ENCODE assay signal across 8 cellular contexts in the genomic region with DNA sequence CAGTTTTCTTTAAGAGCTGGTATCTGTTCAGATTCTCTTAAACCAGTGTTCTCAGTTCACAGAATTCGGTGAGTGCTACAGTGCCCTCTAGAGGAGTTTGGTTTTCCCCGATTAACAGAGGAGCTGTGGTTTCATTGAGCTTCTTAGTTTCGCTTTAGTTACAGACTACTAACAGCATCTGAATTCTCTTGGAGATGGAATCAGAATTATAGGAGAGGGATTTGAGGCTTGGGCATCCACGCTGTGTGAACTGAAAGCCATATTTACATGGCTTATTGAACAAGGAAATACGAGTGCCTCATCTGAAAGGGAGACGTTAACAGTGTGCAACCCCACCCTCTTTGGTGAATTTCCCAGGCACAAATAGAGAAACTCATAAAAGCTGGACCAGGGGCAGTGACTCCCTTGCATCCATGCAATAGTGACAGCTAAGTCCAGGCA.
DNase-seq lines count a peak whose midpoint lies in the region; TF ChIP-seq lines count a peak whose summit lies in the region.

No MANE protein-coding gene starts in this region.

- H3K27me3 ChIP-seq in GM23248 (replicated peaks; ENCODE audit: insufficient read depth) (no peaks in the 10 kb centered on the region), OCI-LY1 (ENCODE audit: insufficient read depth, low read length) (no peaks in the 10 kb centered on the region), skeletal muscle tissue (ENCODE audit: control insufficient read depth in 3 of 3, insufficient read depth in 3 of 3, low read length in 3 of 3) (no peaks in the 10 kb centered on the region)

- no peaks in the 10 kb centered on the region for H3K79me2 ChIP-seq in GM23248 (ENCODE audit: insufficient read depth)
- no peaks in the 10 kb centered on the region for H3K79me2 ChIP-seq in OCI-LY1 (ENCODE audit: insufficient read depth, low read length)

- H3F3A ChIP-seq in GM23248 (ENCODE audit: insufficient read depth), result no peaks in the 10 kb centered on the region
- H3F3A ChIP-seq in OCI-LY1 (ENCODE audit: insufficient read depth, low read length), result no peaks in the 10 kb centered on the region

- peak overlapping the region; percentile 64 for H3K9ac ChIP-seq in GM23248
- H3K9ac ChIP-seq in OCI-LY1 (ENCODE audit: low read length), result no peak overlapping the region
- H3K9ac ChIP-seq in skeletal muscle tissue (ENCODE audit: low read depth in 1 of 3, low read length in 3 of 3), result peak overlapping the region in 1 of 3 donors; percentile 17

- in situ Hi-C loops in GM23248 (cut with MboI), result no loop called here

- H3K4me3 ChIP-seq in GM23248 (peak overlapping the region; percentile 77), OCI-LY1 (ENCODE audit: low read depth, low read length, poor library complexity, severe bottlenecking) (peak overlapping the region; percentile 56), skeletal muscle tissue (ENCODE audit: low read length in 3 of 3) (peak overlapping the region; percentile 63 to 76 (median 69))
- peak overlapping the region; percentile 47 for H3K4me3 ChIP-seq in Jurkat, Clone E6-1 (ENCODE audit: low read length)

- no peaks in the 10 kb centered on the region for H3K36me3 ChIP-seq in GM23248 (ENCODE audit: low read depth)
- no peaks in the 10 kb centered on the region for H3K36me3 ChIP-seq in OCI-LY1 (ENCODE audit: insufficient read depth, low read length)
- H3K36me3 ChIP-seq in skeletal muscle tissue (ENCODE audit: control insufficient read depth in 3 of 3, insufficient read depth in 3 of 3, low read length in 3 of 3), result no peaks in the 10 kb centered on the region

- peak; percentile 74 for TF ChIP-seq CTCF in OCI-LY1 (IDR thresholded peaks at IDR 0.05; ENCODE audit: low read length)

- no peak overlapping the region for H3K27ac ChIP-seq in GM23248
- no peak overlapping the region for H3K27ac ChIP-seq in OCI-LY1 (ENCODE audit: low read depth, low read length, poor library complexity, severe bottlenecking)
- H3K27ac ChIP-seq in skeletal muscle tissue (ENCODE audit: low read depth, low read length), result no peak overlapping the region

- H4K20me1 ChIP-seq in GM23248 (ENCODE audit: insufficient read depth) (no peaks in the 10 kb centered on the region), OCI-LY1 (ENCODE audit: insufficient read depth, low read length) (no peaks in the 10 kb centered on the region)

- H3K9me2 ChIP-seq in GM23248 (ENCODE audit: insufficient read depth) (no peaks in the 10 kb centered on the region), OCI-LY1 (ENCODE audit: low read depth, low read length) (no peaks in the 10 kb centered on the region)

- WGBS in GM23248 (ENCODE audit: low coverage in 1 of 2, low lambda C conversion rate in 2 of 2, missing lambda C conversion rate in 2 of 2), 2 experiments, result 1 to 2% methylated on average over 6 of the region's 6 CpGs

- DNase-seq in DMS79 treated with DMSO at 0.1 percent for 48 hours (lab: John Stamatoyannopoulos, UW), result peak; percentile 13
- DNase-seq in DMS79 (lab: John Stamatoyannopoulos, UW), result no peak
- peak; percentile 82 for DNase-seq in GM23248
- DNase-seq in Jurkat, Clone E6-1 (ENCODE audit: low read depth, low spot score), result peak; percentile 55
- peak; percentile 32 for DNase-seq in brain pericyte (ENCODE audit: low read depth, low spot score)
- DNase-seq in iPS-NIHi11 (ENCODE audit: low spot score), result peak; percentile 41

- H3K4me2 ChIP-seq in GM23248 (ENCODE audit: unreplicated experiment), result peak overlapping the region; percentile 55
- peak overlapping the region; percentile 64 for H3K4me2 ChIP-seq in OCI-LY1 (ENCODE audit: low read length)

- H2AFZ ChIP-seq in GM23248 (peak overlapping the region; percentile 85), OCI-LY1 (ENCODE audit: low read length) (no peak overlapping the region)

- H3K9me3 ChIP-seq in GM23248 (ENCODE audit: low read depth) (no peaks in the 10 kb centered on the region), OCI-LY1 (ENCODE audit: low read length) (no peaks in the 10 kb centered on the region), skeletal muscle tissue (ENCODE audit: control insufficient read depth in 3 of 3, low read length in 3 of 3) (no peaks in the 10 kb centered on the region)

- H3K4me1 ChIP-seq in GM23248 (ENCODE audit: insufficient read depth) (no peaks in the 10 kb centered on the region), OCI-LY1 (ENCODE audit: insufficient read depth, low read length, severe bottlenecking) (no peaks in the 10 kb centered on the region), skeletal muscle tissue (ENCODE audit: control insufficient read depth in 3 of 3, insufficient read depth in 3 of 3, low read length in 3 of 3) (no peaks in the 10 kb centered on the region)
